In the genomic region with DNA sequence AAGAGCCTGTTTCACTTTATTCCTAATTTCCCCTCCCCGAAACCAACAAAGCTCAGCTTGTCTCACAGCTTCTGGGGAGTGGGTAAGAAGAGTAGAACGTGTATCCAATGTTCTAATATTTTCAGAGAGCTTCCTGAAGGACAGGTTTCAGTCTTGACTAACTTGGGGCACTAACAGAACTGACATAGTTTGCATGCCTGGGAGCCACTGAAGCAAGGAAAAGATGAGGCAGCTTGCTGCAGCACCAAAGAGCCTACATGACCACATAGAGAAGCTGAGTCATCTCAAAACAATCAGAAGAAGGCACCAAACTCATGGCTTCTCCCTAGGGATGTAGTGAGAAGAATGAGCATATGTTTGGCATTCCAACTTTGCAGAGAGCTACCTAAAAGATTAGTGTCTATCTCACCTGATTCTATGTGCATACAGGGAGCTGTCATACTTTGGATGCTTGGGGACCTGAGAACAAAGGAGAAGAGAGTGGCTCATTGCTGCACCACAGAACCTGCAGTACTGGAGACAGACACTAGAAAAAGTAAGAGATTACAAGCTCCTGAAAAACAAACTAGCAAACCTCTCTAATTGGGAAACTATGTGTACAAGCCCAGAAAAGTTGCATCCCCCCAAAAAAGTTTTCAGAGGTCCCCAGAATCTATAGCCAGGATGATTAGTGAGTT, we compare ENCODE assay signal across 9 cellular contexts.
DNase-seq lines count a peak whose midpoint lies in the region; ATAC-seq and TF ChIP-seq lines count a peak whose summit lies in the region.
"Had no signal": no experiment of that assay in that cellular context is flagged by ENCODE, and none has a peak within 500 bp of the region (broad histone marks: within the 10 kb centered on the region; RNA-seq: fewer than 3 reads in every experiment).

No MANE protein-coding gene starts in this region.

- no peaks in the 10 kb centered on the region for H3K36me3 ChIP-seq in endodermal cell (ENCODE audit: control insufficient read depth, insufficient read depth, low read length)

- H3K27ac Mint-ChIP-seq in endodermal cell, result no peak overlapping the region
- H3K27ac Mint-ChIP-seq: T-helper 1 cell treated with Interleukin-12 subunit alpha and Interleukin-12 subunit beta and Interleukin-4 antibody, amounts not matched to agents 30 μg/mL and 1 μg/mL, for 36 hours had no signal

- H3K9me3 Mint-ChIP-seq in endodermal cell, result peaks cover 13% of the 10 kb centered on the region

- H3K36me3 Mint-ChIP-seq in endodermal cell (ENCODE audit: low read depth), result no peaks in the 10 kb centered on the region

- H3K9me3 ChIP-seq in endodermal cell (ENCODE audit: control insufficient read depth, low read length), result peaks cover 6% of the 10 kb centered on the region

- H3K4me1 ChIP-seq in endodermal cell (ENCODE audit: control insufficient read depth, insufficient read depth, low read length), result no peaks in the 10 kb centered on the region

- DNase-seq in AG10803 (ENCODE audit: low read depth) (peak; percentile 98), endodermal cell (no peak), NCI-H128 (lab: John Stamatoyannopoulos, UW; ENCODE audit: unreplicated experiment) (no peak), posterior cingulate gyrus (no peak), Ammon's horn (ENCODE audit: low spot score) (no peak), NCI-H524 (lab: John Stamatoyannopoulos, UW) (no peak)

- no peaks in the 10 kb centered on the region for H3K4me1 Mint-ChIP-seq in endodermal cell

- peak; percentile 34 for TF ChIP-seq CTCF in AG10803 (conservative IDR thresholded peaks at IDR 0.05; ENCODE audit: low read length)
- peak; percentile 40 for TF ChIP-seq CTCF in endodermal cell (conservative IDR thresholded peaks at IDR 0.05)

- H3K27me3 Mint-ChIP-seq in endodermal cell (ENCODE audit: insufficient read depth), result no peaks in the 10 kb centered on the region

- H3K9ac ChIP-seq in endodermal cell (ENCODE audit: extremely low read depth, low read length, poor library complexity, severe bottlenecking), result no peak overlapping the region

- no peaks in the 10 kb centered on the region for H3K27me3 ChIP-seq in endodermal cell (ENCODE audit: control insufficient read depth, insufficient read depth, low read length, poor library complexity, severe bottlenecking)

- ATAC-seq in GM21367 (IDR thresholded peaks at IDR 0.05; ENCODE audit: unreplicated experiment) (peak; percentile 68), HG03460 (IDR thresholded peaks at IDR 0.05; ENCODE audit: unreplicated experiment) (peak; percentile 63)

- 75 to 93% methylated on average over 1 to 2 of the region's 2 CpGs for WGBS in endodermal cell (ENCODE audit: insufficient coverage in 1 of 2, insufficient read length in 1 of 2), 2 experiments

- H3K4me3 ChIP-seq in AG10803 (ENCODE audit: low read length), result peak overlapping the region; percentile 22; the same call in 1 of the 2 replicates
- H3K4me3 ChIP-seq in endodermal cell (ENCODE audit: low read length), result no peak overlapping the region

- no peak overlapping the region for H3K27ac ChIP-seq in endodermal cell (ENCODE audit: low read depth, low read length)

- no peak overlapping the region for H3K4me3 Mint-ChIP-seq in endodermal cell
- H3K4me3 Mint-ChIP-seq: T-helper 1 cell treated with Interleukin-12 subunit alpha and Interleukin-12 subunit beta and Interleukin-4 antibody, amounts not matched to agents 30 μg/mL and 1 μg/mL, for 36 hours had no signal

- intact Hi-C loops in posterior cingulate gyrus (cut with DNase I), result no loop called here
